Comparison of ENCODE assay signal across 24 cellular contexts in genomic region chr2:207867905-207868304, GRCh38.
"Had no signal": no experiment of that assay in that cellular context is flagged by ENCODE, and none has a peak within 500 bp of the region (broad histone marks: within the 10 kb centered on the region; RNA-seq: fewer than 3 reads in every experiment).

No MANE protein-coding gene starts in this region.

- H3K9me3 ChIP-seq: colonic mucosa, esophagus squamous epithelium, gastrocnemius medialis, heart right ventricle, left ventricle myocardium inferior, lower lobe of right lung had no signal

- H3K9me3 Mint-ChIP-seq: dendritic cell treated with granulocyte-macrophage colony-stimulating factor and Interleukin-4, amounts not matched to agents 40 ng/mL and 50 ng/mL, for 4 days; effector memory CD8-positive, alpha-beta T cell; endodermal cell had no signal

- H3K27ac ChIP-seq: colonic mucosa, epithelial cell of prostate, esophagus squamous epithelium, gastrocnemius medialis, heart right ventricle, left ventricle myocardium inferior, lower lobe of right lung had no signal

- H3K4me1 ChIP-seq: colonic mucosa, left ventricle myocardium inferior had no signal

- DNase-seq: colonic mucosa; cortex of kidney; effector CD8-positive, alpha-beta T cell; effector memory CD8-positive, alpha-beta T cell; endodermal cell; erythroblast; esophagus squamous epithelium; foreskin fibroblast; foreskin melanocyte; gastrocnemius medialis; glutamatergic neuron; head of caudate nucleus; heart right ventricle; hippocampal formation; left cardiac atrium; left ventricle myocardium inferior; lower lobe of right lung; mesendoderm; midbrain had no signal

- ATAC-seq: effector memory CD8-positive, alpha-beta T cell; esophagus mucosa; gastrocnemius medialis; heart right ventricle; left cardiac atrium; lower lobe of right lung had no signal

- H3K4me3 Mint-ChIP-seq: dendritic cell treated with granulocyte-macrophage colony-stimulating factor and Interleukin-4, amounts not matched to agents 40 ng/mL and 50 ng/mL, for 4 days; effector memory CD8-positive, alpha-beta T cell; endodermal cell had no signal

- H3K27me3 ChIP-seq: colonic mucosa, esophagus squamous epithelium, gastrocnemius medialis, heart right ventricle had no signal

- H3K27ac Mint-ChIP-seq: dendritic cell treated with granulocyte-macrophage colony-stimulating factor and Interleukin-4, amounts not matched to agents 40 ng/mL and 50 ng/mL, for 4 days; effector memory CD8-positive, alpha-beta T cell; endodermal cell had no signal

- H3K36me3 ChIP-seq: colonic mucosa, esophagus squamous epithelium, gastrocnemius medialis, left ventricle myocardium inferior had no signal

- FAIRE-seq: endometrium, keratinocyte had no signal

- H3K27me3 Mint-ChIP-seq: dendritic cell treated with granulocyte-macrophage colony-stimulating factor and Interleukin-4, amounts not matched to agents 40 ng/mL and 50 ng/mL, for 4 days; effector memory CD8-positive, alpha-beta T cell had no signal

- H3K4me3 ChIP-seq: colonic mucosa, esophagus squamous epithelium, gastrocnemius medialis, heart right ventricle, left ventricle myocardium inferior, lower lobe of right lung had no signal
